15 cellular contexts compared by ENCODE assay signal in the genomic region with DNA sequence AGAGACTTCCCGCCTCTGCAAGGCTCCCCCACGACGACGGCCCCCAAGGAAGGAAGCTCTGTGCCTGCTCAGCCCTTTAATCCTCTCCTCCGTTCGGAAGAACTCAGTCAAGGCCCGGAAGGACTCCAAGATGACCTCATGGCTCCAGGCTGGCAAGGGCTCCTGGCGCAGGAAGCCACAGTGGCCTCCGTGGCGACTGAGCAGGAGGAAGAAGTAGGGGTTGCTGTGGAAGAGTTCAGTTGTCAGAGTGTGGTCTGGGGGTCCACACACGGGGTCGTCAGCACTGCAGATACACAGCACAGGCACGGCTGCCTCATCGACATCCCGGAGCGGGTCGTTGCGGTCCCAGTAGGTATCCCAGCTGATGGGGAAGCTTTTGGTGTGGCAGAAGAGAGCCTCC. TPM values are rescaled to one million over a fixed set of nuclear protein-coding genes. Genes with fewer than 3 reads are reported as not detected.
DNase-seq lines count a peak whose midpoint lies in the region; ATAC-seq lines count a peak whose summit lies in the region.
"Had no signal": no experiment of that assay in that cellular context is flagged by ENCODE, and none has a peak within 500 bp of the region (broad histone marks: within the 10 kb centered on the region; RNA-seq: fewer than 3 reads in every experiment).

No MANE protein-coding gene starts in this region.

- H3K27me3 Mint-ChIP-seq in T-helper 17 cell (no peaks in the 10 kb centered on the region), immature natural killer cell (ENCODE audit: low read depth in 3 of 3) (peaks cover 4 to 16% (median 13%) of the 10 kb centered on the region in 3 donors)
- no peaks in the 10 kb centered on the region for H3K27me3 Mint-ChIP-seq in stimulated activated naive CD8-positive, alpha-beta T cell treated with anti-CD3 and anti-CD28 coated beads, Interleukin-15, amount 100 ng/mL, for 72 hours
- H3K27me3 Mint-ChIP-seq: activated CD4-positive, alpha-beta memory T cell treated with anti-CD3 and anti-CD28 coated beads, Interleukin-2, amount 10 ng/mL, durations not matched to agents 7 days and 5 days; activated naive CD8-positive, alpha-beta T cell treated with anti-CD3 and anti-CD28 coated beads, Interleukin-2, amount 10 ng/mL, durations not matched to agents 7 days and 5 days had no signal

- no peak overlapping the region for H3K4me3 Mint-ChIP-seq in T-helper 17 cell
- peak overlapping the region; percentile 82 to 88 (median 84) for H3K4me3 Mint-ChIP-seq in immature natural killer cell
- no peak overlapping the region for H3K4me3 Mint-ChIP-seq in stimulated activated naive CD8-positive, alpha-beta T cell treated with anti-CD3 and anti-CD28 coated beads, Interleukin-15, amount 100 ng/mL, for 72 hours
- H3K4me3 Mint-ChIP-seq: activated CD4-positive, alpha-beta memory T cell treated with anti-CD3 and anti-CD28 coated beads, Interleukin-2, amount 10 ng/mL, durations not matched to agents 7 days and 5 days; activated naive CD8-positive, alpha-beta T cell treated with anti-CD3 and anti-CD28 coated beads, Interleukin-2, amount 10 ng/mL, durations not matched to agents 7 days and 5 days; activated T-cell treated with anti-CD3 and anti-CD28 coated beads, Interleukin-2, amount 50 U/mL, for 4 hours; H9 had no signal

- no peak for ATAC-seq in T-helper 17 cell
- ATAC-seq in sciatic nerve: no peak
- ATAC-seq in stimulated activated naive CD8-positive, alpha-beta T cell treated with anti-CD3 and anti-CD28 coated beads, Interleukin-15, amount 100 ng/mL, for 72 hours: no peak
- no peak for ATAC-seq in HG02981 (IDR thresholded peaks at IDR 0.05; ENCODE audit: unreplicated experiment)
- ATAC-seq in GM18873 (IDR thresholded peaks at IDR 0.05; ENCODE audit: low FRiP score, unreplicated experiment): no peak
- ATAC-seq: activated T-cell treated with anti-CD3 and anti-CD28 coated beads, Interleukin-2, amount 50 U/mL, for 4 hours had no signal

- H3K9me3 Mint-ChIP-seq in immature natural killer cell: no peaks in the 10 kb centered on the region
- H3K9me3 Mint-ChIP-seq in stimulated activated naive CD8-positive, alpha-beta T cell treated with anti-CD3 and anti-CD28 coated beads, Interleukin-15, amount 100 ng/mL, for 72 hours: no peaks in the 10 kb centered on the region
- H3K9me3 Mint-ChIP-seq: activated CD4-positive, alpha-beta memory T cell treated with anti-CD3 and anti-CD28 coated beads, Interleukin-2, amount 10 ng/mL, durations not matched to agents 7 days and 5 days; activated naive CD8-positive, alpha-beta T cell treated with anti-CD3 and anti-CD28 coated beads, Interleukin-2, amount 10 ng/mL, durations not matched to agents 7 days and 5 days; activated T-cell treated with anti-CD3 and anti-CD28 coated beads, Interleukin-2, amount 50 U/mL, for 4 hours; H9 had no signal

- H3K4me1 Mint-ChIP-seq in T-helper 17 cell (peaks cover 30% of the 10 kb centered on the region), immature natural killer cell (peaks cover 62 to 70% of the 10 kb centered on the region in 2 donors)
- H3K4me1 Mint-ChIP-seq in stimulated activated naive CD8-positive, alpha-beta T cell treated with anti-CD3 and anti-CD28 coated beads, Interleukin-15, amount 100 ng/mL, for 72 hours: peaks cover 40% of the 10 kb centered on the region

- intact Hi-C loops in sciatic nerve (cut with DNase I): no loop called here

- H3K27ac Mint-ChIP-seq in T-helper 17 cell: peak overlapping the region; percentile 90
- H3K27ac Mint-ChIP-seq in immature natural killer cell: peak overlapping the region; percentile 93 to 100 (median 98)
- H3K27ac Mint-ChIP-seq in stimulated activated naive CD8-positive, alpha-beta T cell treated with anti-CD3 and anti-CD28 coated beads, Interleukin-15, amount 100 ng/mL, for 72 hours: no peak overlapping the region
- H3K27ac Mint-ChIP-seq: H9 had no signal

- H3K9me3 ChIP-seq in T-helper 17 cell (ENCODE audit: control insufficient read depth, low read length, poor library complexity, severe bottlenecking): no peaks in the 10 kb centered on the region

- DNase-seq in CD1c-positive myeloid dendritic cell (ENCODE audit: extremely low spot score): peak; percentile 16
- DNase-seq in T-helper 17 cell: no peak
- no peak for DNase-seq in immature natural killer cell
- DNase-seq in sciatic nerve (ENCODE audit: low spot score): peak; percentile 51
- no peak for DNase-seq in stimulated activated naive CD8-positive, alpha-beta T cell treated with anti-CD3 and anti-CD28 coated beads, Interleukin-15, amount 100 ng/mL, for 72 hours
- no peak for DNase-seq in activated effector memory CD4-positive, alpha-beta T cell treated with Interleukin-2 at 50 U/mL for 16 hours
- DNase-seq: activated CD4-positive, alpha-beta memory T cell treated with anti-CD3 and anti-CD28 coated beads, Interleukin-2, amount 10 ng/mL, durations not matched to agents 7 days and 5 days; activated naive CD8-positive, alpha-beta T cell treated with anti-CD3 and anti-CD28 coated beads, Interleukin-2, amount 10 ng/mL, durations not matched to agents 7 days and 5 days; activated T-cell treated with anti-CD3 and anti-CD28 coated beads, Interleukin-2, amount 50 U/mL, for 4 hours; mammary epithelial cell; NCI-H2081; stimulated activated naive CD4-positive, alpha-beta T cell had no signal

- H3K36me3 Mint-ChIP-seq in T-helper 17 cell (ENCODE audit: low read depth) (no peaks in the 10 kb centered on the region), immature natural killer cell (peaks cover 9 to 12% (median 12%) of the 10 kb centered on the region in 3 donors)

RNA-seq across cellular contexts. Expression of gene ABHD15, which starts 4.2 kb away (rescaled TPM):
- total RNA-seq in T-helper 17 cell: 10 to 100 TPM; 14.2 to 15.6 TPM
- 10 to 100 TPM; 31.6 to 36.7 (median 34.0) TPM for polyA plus RNA-seq in immature natural killer cell
- total RNA-seq in sciatic nerve: 11.1 TPM

RNA-seq across cellular contexts. Expression of gene TP53I13, which starts 5.9 kb away (rescaled TPM):
- total RNA-seq in T-helper 17 cell (10 to 100 TPM; 92.2 to 98.6 TPM), sciatic nerve (39.9 TPM)
- 10 to 100 TPM; 41.6 to 50.5 (median 47.0) TPM for polyA plus RNA-seq in immature natural killer cell

RNA-seq across cellular contexts. Expression of gene GIT1, which starts 26.8 kb away (rescaled TPM):
- total RNA-seq in T-helper 17 cell (10 to 100 TPM; 45.4 to 48.3 TPM), sciatic nerve (93.8 TPM)
- 1 to 10 TPM; 2.3 to 8.9 (median 5.1) TPM for polyA plus RNA-seq in immature natural killer cell

RNA-seq across cellular contexts. Expression of gene ANKRD13B, which starts 30.3 kb away (rescaled TPM):
- total RNA-seq in T-helper 17 cell: 1 to 10 TPM; 5.9 to 7.9 TPM
- under 1 TPM in 1 of 3 donors, not detected in 2; 0.18 TPM for polyA plus RNA-seq in immature natural killer cell
- total RNA-seq in sciatic nerve: 22.4 TPM

Comparison
In these comparisons a context has a peak if more than half of its experiments do, and no peak if none do; other contexts are left out.
1. DNase-seq: peak in CD1c-positive myeloid dendritic cell (single experiment) and sciatic nerve (single experiment); none in T-helper 17 cell (0 of 3), immature natural killer cell (0 of 3), stimulated activated naive CD8-positive, alpha-beta T cell treated with anti-CD3 and anti-CD28 coated beads, Interleukin-15, amount 100 ng/mL, for 72 hours (0 of 2) and activated effector memory CD4-positive, alpha-beta T cell treated with Interleukin-2 at 50 U/mL for 16 hours (single experiment).
2. H3K27ac Mint-ChIP-seq: peak in T-helper 17 cell (single experiment) and immature natural killer cell (6 of 6); none in stimulated activated naive CD8-positive, alpha-beta T cell treated with anti-CD3 and anti-CD28 coated beads, Interleukin-15, amount 100 ng/mL, for 72 hours (0 of 2).
3. H3K4me3 Mint-ChIP-seq: peak in immature natural killer cell (5 of 5); none in T-helper 17 cell (single experiment) and stimulated activated naive CD8-positive, alpha-beta T cell treated with anti-CD3 and anti-CD28 coated beads, Interleukin-15, amount 100 ng/mL, for 72 hours (0 of 2).